1 cellular context compared by ENCODE assay signal in the genomic region with DNA sequence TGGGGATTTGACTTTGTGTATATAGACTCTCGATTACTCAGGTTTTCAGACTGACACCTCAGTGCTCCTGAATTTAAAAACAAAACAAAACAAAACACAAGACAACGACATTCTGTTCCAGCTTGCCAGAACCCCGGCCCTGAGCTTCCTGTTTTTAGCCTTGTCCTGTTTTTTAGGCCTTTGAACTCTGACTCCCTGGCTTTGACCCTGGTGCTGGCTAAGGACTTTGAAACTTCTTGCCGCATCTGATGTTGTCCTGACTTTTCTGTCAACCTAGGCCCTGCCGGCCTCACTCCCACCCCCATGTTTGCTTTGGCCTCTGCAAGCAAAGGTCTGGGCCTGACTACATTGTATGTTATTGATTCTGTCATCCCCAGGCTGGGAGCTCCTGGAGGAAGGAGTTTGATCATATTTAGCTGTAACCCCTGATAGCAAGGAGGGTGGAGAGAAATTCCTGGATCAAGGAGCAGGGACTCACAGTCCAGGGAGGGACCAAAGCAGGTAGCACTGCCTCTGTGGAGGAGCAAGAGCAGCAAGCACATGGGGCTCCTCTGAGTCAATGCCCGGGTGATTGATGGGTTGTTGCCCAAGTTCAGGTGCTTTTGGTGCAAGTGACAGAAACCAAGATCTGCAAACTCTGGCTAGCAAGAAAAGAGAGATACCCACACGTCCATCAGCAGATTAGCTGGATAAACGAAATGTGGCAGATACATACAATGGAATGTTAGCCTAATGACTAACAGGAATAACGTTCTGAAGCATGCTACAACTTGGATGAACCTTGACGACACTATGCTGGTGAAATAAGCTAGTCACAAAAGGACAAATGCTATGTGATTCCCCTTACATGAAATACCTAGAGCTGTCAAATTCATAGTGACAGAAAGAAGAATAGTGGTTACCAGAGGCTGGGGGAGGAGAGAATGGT.
TF ChIP-seq lines count a peak whose summit lies in the region.

No MANE protein-coding gene starts in this region.

TF ChIP-seq in HepG2, 621 proteins besides CTCF, POLR2A, EP300 and RAD21 (continued from another document and continues in another):
- peak; percentile 67; the same call in 1 of the 2 replicates for TF ChIP-seq ARID4A (CRISPR knock-in tag; IDR thresholded peaks at IDR 0.05; ENCODE audit: borderline replicate concordance)
- TF ChIP-seq PTBP1 (IDR thresholded peaks at IDR 0.05; ENCODE audit: low read depth, low read length, poor library complexity, severe bottlenecking), result no peak
- TF ChIP-seq ZNF839 (CRISPR knock-in tag; IDR thresholded peaks at IDR 0.05; ENCODE audit: borderline replicate concordance), result no peak
- no peak for TF ChIP-seq ZNF124 (CRISPR knock-in tag; IDR thresholded peaks at IDR 0.05)
- peak; percentile 96 for TF ChIP-seq SP5 (CRISPR knock-in tag; IDR thresholded peaks at IDR 0.05; ENCODE audit: borderline replicate concordance, low read depth)
- TF ChIP-seq KAT7 (CRISPR knock-in tag; IDR thresholded peaks at IDR 0.05; ENCODE audit: borderline replicate concordance), result no peak; the same call in 1 of the 2 replicates
- no peak for TF ChIP-seq ADNP (CRISPR knock-in tag; IDR thresholded peaks at IDR 0.05)
- peak; percentile 83; the same call in 1 of the 2 replicates for TF ChIP-seq RCOR2 (CRISPR knock-in tag; IDR thresholded peaks at IDR 0.05)
- TF ChIP-seq ZFP1 (CRISPR knock-in tag; IDR thresholded peaks at IDR 0.05), result peak; percentile 87
- peak; percentile 95 for TF ChIP-seq ZBTB34 (CRISPR knock-in tag; IDR thresholded peaks at IDR 0.05)
- peak; percentile 72 for TF ChIP-seq ZFY (CRISPR knock-in tag; IDR thresholded peaks at IDR 0.05)
- TF ChIP-seq ZBTB20 (CRISPR knock-in tag; IDR thresholded peaks at IDR 0.05; ENCODE audit: borderline replicate concordance, low read depth), result peak; percentile 91; the same call in 1 of the 2 replicates
- TF ChIP-seq ETV5 (CRISPR knock-in tag; IDR thresholded peaks at IDR 0.05; ENCODE audit: borderline replicate concordance), result peak; percentile 92
- TF ChIP-seq ZNF780A (CRISPR knock-in tag; IDR thresholded peaks at IDR 0.05), result 0 out of 2 replicates have a peak, but pooled peaks have one; percentile 54
- TF ChIP-seq, protein P1, sequence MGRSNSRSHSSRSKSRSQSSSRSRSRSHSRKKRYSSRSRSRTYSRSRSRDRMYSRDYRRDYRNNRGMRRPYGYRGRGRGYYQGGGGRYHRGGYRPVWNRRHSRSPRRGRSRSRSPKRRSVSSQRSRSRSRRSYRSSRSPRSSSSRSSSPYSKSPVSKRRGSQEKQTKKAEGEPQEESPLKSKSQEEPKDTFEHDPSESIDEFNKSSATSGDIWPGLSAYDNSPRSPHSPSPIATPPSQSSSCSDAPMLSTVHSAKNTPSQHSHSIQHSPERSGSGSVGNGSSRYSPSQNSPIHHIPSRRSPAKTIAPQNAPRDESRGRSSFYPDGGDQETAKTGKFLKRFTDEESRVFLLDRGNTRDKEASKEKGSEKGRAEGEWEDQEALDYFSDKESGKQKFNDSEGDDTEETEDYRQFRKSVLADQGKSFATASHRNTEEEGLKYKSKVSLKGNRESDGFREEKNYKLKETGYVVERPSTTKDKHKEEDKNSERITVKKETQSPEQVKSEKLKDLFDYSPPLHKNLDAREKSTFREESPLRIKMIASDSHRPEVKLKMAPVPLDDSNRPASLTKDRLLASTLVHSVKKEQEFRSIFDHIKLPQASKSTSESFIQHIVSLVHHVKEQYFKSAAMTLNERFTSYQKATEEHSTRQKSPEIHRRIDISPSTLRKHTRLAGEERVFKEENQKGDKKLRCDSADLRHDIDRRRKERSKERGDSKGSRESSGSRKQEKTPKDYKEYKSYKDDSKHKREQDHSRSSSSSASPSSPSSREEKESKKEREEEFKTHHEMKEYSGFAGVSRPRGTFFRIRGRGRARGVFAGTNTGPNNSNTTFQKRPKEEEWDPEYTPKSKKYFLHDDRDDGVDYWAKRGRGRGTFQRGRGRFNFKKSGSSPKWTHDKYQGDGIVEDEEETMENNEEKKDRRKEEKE (IDR thresholded peaks at IDR 0.05), result no peak
- no peak for TF ChIP-seq ZNF207 (IDR thresholded peaks at IDR 0.05; ENCODE audit: borderline replicate concordance)
- TF ChIP-seq RBAK (CRISPR knock-in tag; IDR thresholded peaks at IDR 0.05), result no peak
- no peak for TF ChIP-seq ISX (CRISPR knock-in tag; conservative IDR thresholded peaks at IDR 0.05)
- peak; percentile 93; the same call in 1 of the 2 replicates for TF ChIP-seq KDM4B (CRISPR knock-in tag; IDR thresholded peaks at IDR 0.05)
- TF ChIP-seq ZNF282 (IDR thresholded peaks at IDR 0.05; ENCODE audit: partially characterized antibody), result no peak
- TF ChIP-seq GLI4 (CRISPR knock-in tag; IDR thresholded peaks at IDR 0.05; ENCODE audit: borderline replicate concordance), result no peak
- TF ChIP-seq HIC2 (CRISPR knock-in tag; IDR thresholded peaks at IDR 0.05; ENCODE audit: low read depth), result 0 out of 2 replicates have a peak, but pooled peaks have one; percentile 25
- TF ChIP-seq, protein P2, sequence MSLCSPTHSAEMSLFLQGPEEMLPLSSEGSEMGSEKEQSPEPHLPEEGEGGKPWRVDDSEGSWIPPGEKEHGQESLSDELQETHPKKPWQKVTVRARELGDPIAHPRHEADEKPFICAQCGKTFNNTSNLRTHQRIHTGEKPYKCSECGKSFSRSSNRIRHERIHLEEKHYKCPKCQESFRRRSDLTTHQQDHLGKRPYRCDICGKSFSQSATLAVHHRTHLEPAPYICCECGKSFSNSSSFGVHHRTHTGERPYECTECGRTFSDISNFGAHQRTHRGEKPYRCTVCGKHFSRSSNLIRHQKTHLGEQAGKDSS (CRISPR knock-in tag; IDR thresholded peaks at IDR 0.05; ENCODE audit: borderline replicate concordance, low read depth), result peak; percentile 67; the same call in 1 of the 2 replicates
- TF ChIP-seq, protein P3, sequence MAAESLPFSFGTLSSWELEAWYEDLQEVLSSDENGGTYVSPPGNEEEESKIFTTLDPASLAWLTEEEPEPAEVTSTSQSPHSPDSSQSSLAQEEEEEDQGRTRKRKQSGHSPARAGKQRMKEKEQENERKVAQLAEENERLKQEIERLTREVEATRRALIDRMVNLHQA (CRISPR knock-in tag; IDR thresholded peaks at IDR 0.05), result no peak
- TF ChIP-seq TMF1 (CRISPR knock-in tag; IDR thresholded peaks at IDR 0.05; ENCODE audit: low read depth), result no peak
- peak; percentile 66 for TF ChIP-seq PHF8 (CRISPR knock-in tag; IDR thresholded peaks at IDR 0.05)
- no peak for TF ChIP-seq BRCA1 (CRISPR knock-in tag; IDR thresholded peaks at IDR 0.05)
- TF ChIP-seq RORA (CRISPR knock-in tag; IDR thresholded peaks at IDR 0.05), result no peak
- TF ChIP-seq JUNB (CRISPR knock-in tag; IDR thresholded peaks at IDR 0.05; ENCODE audit: borderline replicate concordance), result no peak; the same call in 1 of the 2 replicates
- TF ChIP-seq SIX4 (CRISPR knock-in tag; IDR thresholded peaks at IDR 0.05), result peak; percentile 87
- 0 out of 2 replicates have a peak, but pooled peaks have one; percentile 4 for TF ChIP-seq SNAI1 (CRISPR knock-in tag; IDR thresholded peaks at IDR 0.05; ENCODE audit: borderline replicate concordance)
- peak; percentile 95 for TF ChIP-seq MIXL1 (CRISPR knock-in tag; IDR thresholded peaks at IDR 0.05)
- TF ChIP-seq, protein P4, sequence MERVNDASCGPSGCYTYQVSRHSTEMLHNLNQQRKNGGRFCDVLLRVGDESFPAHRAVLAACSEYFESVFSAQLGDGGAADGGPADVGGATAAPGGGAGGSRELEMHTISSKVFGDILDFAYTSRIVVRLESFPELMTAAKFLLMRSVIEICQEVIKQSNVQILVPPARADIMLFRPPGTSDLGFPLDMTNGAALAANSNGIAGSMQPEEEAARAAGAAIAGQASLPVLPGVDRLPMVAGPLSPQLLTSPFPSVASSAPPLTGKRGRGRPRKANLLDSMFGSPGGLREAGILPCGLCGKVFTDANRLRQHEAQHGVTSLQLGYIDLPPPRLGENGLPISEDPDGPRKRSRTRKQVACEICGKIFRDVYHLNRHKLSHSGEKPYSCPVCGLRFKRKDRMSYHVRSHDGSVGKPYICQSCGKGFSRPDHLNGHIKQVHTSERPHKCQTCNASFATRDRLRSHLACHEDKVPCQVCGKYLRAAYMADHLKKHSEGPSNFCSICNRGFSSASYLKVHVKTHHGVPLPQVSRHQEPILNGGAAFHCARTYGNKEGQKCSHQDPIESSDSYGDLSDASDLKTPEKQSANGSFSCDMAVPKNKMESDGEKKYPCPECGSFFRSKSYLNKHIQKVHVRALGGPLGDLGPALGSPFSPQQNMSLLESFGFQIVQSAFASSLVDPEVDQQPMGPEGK (CRISPR knock-in tag; IDR thresholded peaks at IDR 0.05), result peak; percentile 93
- TF ChIP-seq MLLT10 (CRISPR knock-in tag; IDR thresholded peaks at IDR 0.05), result no peak
- TF ChIP-seq MAFK (conservative IDR thresholded peaks at IDR 0.05 in 1 of 2, IDR thresholded peaks at IDR 0.05 in 1 of 2; ENCODE audit: low read length in 2 of 2), result peak; percentile 36 to 61; a peak in 3 of 4 replicates
- peak; percentile 59; the same call in 1 of the 2 replicates for TF ChIP-seq MXD4 (CRISPR knock-in tag; IDR thresholded peaks at IDR 0.05)
- no peak for TF ChIP-seq ZNF101 (CRISPR knock-in tag; IDR thresholded peaks at IDR 0.05; ENCODE audit: borderline replicate concordance, low read depth)
- TF ChIP-seq ZBTB37 (CRISPR knock-in tag; IDR thresholded peaks at IDR 0.05), result peak; percentile 97
- TF ChIP-seq ZNF724P (CRISPR knock-in tag; IDR thresholded peaks at IDR 0.05; ENCODE audit: borderline replicate concordance), result peak; percentile 73; the same call in 1 of the 2 replicates
- no peak for TF ChIP-seq TRIM24 (CRISPR knock-in tag; IDR thresholded peaks at IDR 0.05)
- no peak; the same call in 1 of the 2 replicates for TF ChIP-seq FOSL1 (CRISPR knock-in tag; IDR thresholded peaks at IDR 0.05; ENCODE audit: borderline replicate concordance)
- peak; percentile 100 for TF ChIP-seq SALL1 (CRISPR knock-in tag; IDR thresholded peaks at IDR 0.05)
- TF ChIP-seq, protein P5, sequence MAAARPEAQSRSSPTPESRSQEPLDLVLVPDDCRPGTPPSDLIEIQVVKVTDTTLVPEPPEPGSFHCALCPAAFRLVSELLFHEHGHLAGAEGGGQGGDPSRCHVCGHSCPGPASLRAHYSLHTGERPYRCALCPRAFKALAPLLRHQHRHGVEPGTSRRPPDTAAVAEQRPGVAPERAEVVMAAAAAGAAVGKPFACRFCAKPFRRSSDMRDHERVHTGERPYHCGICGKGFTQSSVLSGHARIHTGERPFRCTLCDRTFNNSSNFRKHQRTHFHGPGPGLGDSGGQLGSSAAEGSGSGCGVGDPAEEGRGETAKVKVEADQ (CRISPR knock-in tag; IDR thresholded peaks at IDR 0.05; ENCODE audit: borderline replicate concordance), result no peak; the same call in 1 of the 2 replicates
- peak; percentile 56; the same call in 1 of the 2 replicates for TF ChIP-seq ZNF709 (CRISPR knock-in tag; IDR thresholded peaks at IDR 0.05)
